Comparison of ENCODE assay signal across 14 cellular contexts in genomic region chr3:142866841-142867631, GRCh38. TPM values are rescaled to one million over a fixed set of nuclear protein-coding genes. Genes with fewer than 3 reads are reported as not detected.
A peak's percentile ranks its signal among the peaks of the same experiment; 100 is the strongest.
DNase-seq lines count a peak whose midpoint lies in the region; ATAC-seq and TF ChIP-seq lines count a peak whose summit lies in the region.
"Had no signal": no experiment of that assay in that cellular context is flagged by ENCODE, and none has a peak within 500 bp of the region (broad histone marks: within the 10 kb centered on the region; RNA-seq: fewer than 3 reads in every experiment).

No MANE protein-coding gene starts in this region.

- no peaks in the 10 kb centered on the region for H3K36me3 Mint-ChIP-seq in naive thymus-derived CD4-positive, alpha-beta T cell

- peaks cover 0 to 20% (median 11%) of the 10 kb centered on the region in 5 donors for H3K27me3 Mint-ChIP-seq in naive thymus-derived CD4-positive, alpha-beta T cell

- peaks cover 0 to 7% (median 4%) of the 10 kb centered on the region in 7 donors for H3K4me1 Mint-ChIP-seq in naive thymus-derived CD4-positive, alpha-beta T cell

- peak; percentile 44 for TF ChIP-seq CTCF in epithelial cell of esophagus (IDR thresholded peaks at IDR 0.05; ENCODE audit: insufficient read depth, low read depth, low read length, missing control alignments)

- H3K4me1 ChIP-seq in subcutaneous abdominal adipose tissue (ENCODE audit: control insufficient read depth in 5 of 5, insufficient read depth in 5 of 5, low read length in 5 of 5): peaks cover 0 to 24% (median 14%) of the 10 kb centered on the region in 5 donors
- H3K4me1 ChIP-seq in naive thymus-derived CD4-positive, alpha-beta T cell (ENCODE audit: control insufficient read depth in 2 of 2, insufficient read depth in 2 of 2, low read length in 2 of 2): no peaks in the 10 kb centered on the region
- H3K4me1 ChIP-seq: SJCRH30 had no signal

- H3K9me3 Mint-ChIP-seq in naive thymus-derived CD4-positive, alpha-beta T cell: no peaks in the 10 kb centered on the region

- CTCF ChIA-PET in naive thymus-derived CD4-positive, alpha-beta T cell (lab: Charles Lee): no interaction called here

- H3K27me3 ChIP-seq in subcutaneous abdominal adipose tissue (ENCODE audit: control insufficient read depth in 5 of 5, insufficient read depth in 4 of 5, low read length in 5 of 5): no peaks in the 10 kb centered on the region
- H3K27me3 ChIP-seq in naive thymus-derived CD4-positive, alpha-beta T cell (ENCODE audit: control insufficient read depth in 2 of 2, insufficient read depth in 2 of 2, low read length in 2 of 2): no peaks in the 10 kb centered on the region
- H3K27me3 ChIP-seq: SJCRH30, suprapubic skin had no signal

- H3K27ac ChIP-seq in subcutaneous abdominal adipose tissue (ENCODE audit: low read depth, low read length): peak overlapping the region; percentile 32
- H3K27ac ChIP-seq in naive thymus-derived CD4-positive, alpha-beta T cell (ENCODE audit: low read depth, low read length): no peak overlapping the region
- H3K27ac ChIP-seq: A549, SJCRH30, suprapubic skin had no signal

- POLR2A ChIA-PET in naive thymus-derived CD4-positive, alpha-beta T cell (lab: Charles Lee): no interaction called here

- no peak overlapping the region for H3K27ac Mint-ChIP-seq in naive thymus-derived CD4-positive, alpha-beta T cell

- H3K36me3 ChIP-seq in subcutaneous abdominal adipose tissue (ENCODE audit: control insufficient read depth in 5 of 5, insufficient read depth in 5 of 5, low read length in 5 of 5): peaks cover 0 to 2% (median 0%) of the 10 kb centered on the region in 5 donors
- no peaks in the 10 kb centered on the region for H3K36me3 ChIP-seq in naive thymus-derived CD4-positive, alpha-beta T cell (ENCODE audit: control insufficient read depth in 2 of 3, insufficient read depth in 3 of 3, low read length in 3 of 3)
- H3K36me3 ChIP-seq: SJCRH30, suprapubic skin had no signal

- DNase-seq in NCI-H345 (lab: John Stamatoyannopoulos, UW) (peak; percentile 17), NCI-H345 treated with DMSO at 0.1 percent for 48 hours (lab: John Stamatoyannopoulos, UW; ENCODE audit: unreplicated experiment) (no peak), NCI-H524 treated with DMSO at 0.1 percent for 48 hours (lab: John Stamatoyannopoulos, UW) (peak; percentile 9), epithelial cell of esophagus (ENCODE audit: low read depth) (peak; percentile 93), occipital lobe (lab: John Stamatoyannopoulos, UW) (no peak)
- no peak for DNase-seq in naive thymus-derived CD4-positive, alpha-beta T cell
- no peak for DNase-seq in effector CD8-positive, alpha-beta T cell (lab: John Stamatoyannopoulos, UW)
- DNase-seq: activated T-cell treated with anti-CD3 and anti-CD28 coated beads for 4 hours; stimulated activated CD4-positive, alpha-beta T cell treated with anti-CD3 and anti-CD28 coated beads, Interleukin-15, amount 100 ng/mL, for 24 hours had no signal

- ATAC-seq in naive thymus-derived CD4-positive, alpha-beta T cell: no peak

- intact Hi-C loops in naive thymus-derived CD4-positive, alpha-beta T cell (cut with micrococcal nuclease): no loop called here

- H3K4me3 ChIP-seq in epithelial cell of esophagus (ENCODE audit: low read length) (no peak overlapping the region), subcutaneous abdominal adipose tissue (ENCODE audit: low read depth in 1 of 5, low read length in 5 of 5) (no peak overlapping the region)
- no peak overlapping the region for H3K4me3 ChIP-seq in naive thymus-derived CD4-positive, alpha-beta T cell (ENCODE audit: low read length)
- H3K4me3 ChIP-seq: A549, SJCRH30, suprapubic skin had no signal

- no peak overlapping the region for H3K4me3 Mint-ChIP-seq in naive thymus-derived CD4-positive, alpha-beta T cell

- no peak overlapping the region for H3K9ac ChIP-seq in subcutaneous abdominal adipose tissue (ENCODE audit: low read length in 5 of 5)

- no peaks in the 10 kb centered on the region for H3K9me3 ChIP-seq in subcutaneous abdominal adipose tissue (ENCODE audit: control insufficient read depth in 5 of 5, low read length in 5 of 5)
- H3K9me3 ChIP-seq in naive thymus-derived CD4-positive, alpha-beta T cell (ENCODE audit: control insufficient read depth in 2 of 3, low read length in 3 of 3): no peaks in the 10 kb centered on the region
- H3K9me3 ChIP-seq: A549, SJCRH30, suprapubic skin had no signal

RNA-seq across cellular contexts. Expression of gene PCOLCE2, which starts 21.8 kb away (rescaled TPM):
- total RNA-seq in occipital lobe: 4.5 TPM
- not detected for total RNA-seq in naive thymus-derived CD4-positive, alpha-beta T cell
- not detected for polyA plus RNA-seq in naive thymus-derived CD4-positive, alpha-beta T cell
- total RNA-seq: lung microvascular endothelial cell had no signal

Comparison
In these comparisons a context has a peak if more than half of its experiments do, and no peak if none do; other contexts are left out.
1. DNase-seq: peak in NCI-H345 (single experiment), NCI-H524 treated with DMSO at 0.1 percent for 48 hours (single experiment) and epithelial cell of esophagus (single experiment); none in NCI-H345 treated with DMSO at 0.1 percent for 48 hours (single experiment), occipital lobe (single experiment), naive thymus-derived CD4-positive, alpha-beta T cell (0 of 9) and effector CD8-positive, alpha-beta T cell (single experiment).